In genomic region chr11:65546217-65546958, GRCh38 we compare ENCODE assay signal across 8 cellular contexts. TPM values are rescaled to one million over a fixed set of nuclear protein-coding genes. Genes with fewer than 3 reads are reported as not detected.
A peak's percentile ranks its signal among the peaks of the same experiment; 100 is the strongest.
DNase-seq lines count a peak whose midpoint lies in the region; ATAC-seq and TF ChIP-seq lines count a peak whose summit lies in the region.

No MANE protein-coding gene starts in this region.

- peaks cover 3% of the 10 kb centered on the region for H3K27me3 Mint-ChIP-seq in mesothelial cell of epicardium (ENCODE audit: low read depth)

- DNase-seq in NCI-H2029 treated with DMSO at 0.1 percent for 48 hours (lab: John Stamatoyannopoulos, UW) (peak; percentile 77), cerebellum (ENCODE audit: low spot score) (peak; percentile 90), mesothelial cell of epicardium (ENCODE audit: low spot score in 2 of 2, unreplicated experiment in 2 of 2) (peak; percentile 75 to 87), GM23248 (no peak)
- peak; percentile 93 for DNase-seq in activated CD4-positive, CD25-positive, alpha-beta regulatory T cell treated with anti-CD3 and anti-CD28 coated beads, Interleukin-2, amount 50 U/mL, for 16 hours (ENCODE audit: low read depth, low spot score)
- peak; percentile 99 for DNase-seq in stimulated activated CD8-positive, alpha-beta memory T cell treated with anti-CD3 and anti-CD28 coated beads, Interleukin-7, amount 100 ng/mL, for 1 hour (ENCODE audit: low read depth in 2 of 2)

- H3K9ac ChIP-seq in GM23248: no peak overlapping the region

- in situ Hi-C loops in GM23248 (cut with MboI): no loop called here

- no peak overlapping the region for H3K4me3 ChIP-seq in GM23248

- peaks cover 31% of the 10 kb centered on the region for H3F3A ChIP-seq in GM23248 (ENCODE audit: insufficient read depth)

- no peaks in the 10 kb centered on the region for H3K9me3 ChIP-seq in GM23248 (ENCODE audit: low read depth)

- H3K27me3 ChIP-seq in GM23248 (replicated peaks; ENCODE audit: insufficient read depth): no peaks in the 10 kb centered on the region

- ATAC-seq in GM18498 (IDR thresholded peaks at IDR 0.05; ENCODE audit: unreplicated experiment): peak; percentile 79
- ATAC-seq in HG02852 (IDR thresholded peaks at IDR 0.05; ENCODE audit: unreplicated experiment): peak; percentile 73

- H3K4me3 Mint-ChIP-seq in mesothelial cell of epicardium: peak overlapping the region; percentile 30

- H3K79me2 ChIP-seq in GM23248 (ENCODE audit: insufficient read depth): no peaks in the 10 kb centered on the region

- peaks cover 52% of the 10 kb centered on the region for H3K36me3 Mint-ChIP-seq in mesothelial cell of epicardium

- no peak overlapping the region for H3K27ac ChIP-seq in GM23248

- H3K9me3 Mint-ChIP-seq in mesothelial cell of epicardium: no peaks in the 10 kb centered on the region

- H3K4me1 Mint-ChIP-seq in mesothelial cell of epicardium: peaks cover 24% of the 10 kb centered on the region

- H3K36me3 ChIP-seq in GM23248 (ENCODE audit: low read depth): peaks cover 9% of the 10 kb centered on the region; the same call in 1 of the 2 replicates

- no peak overlapping the region for H3K4me2 ChIP-seq in GM23248 (ENCODE audit: unreplicated experiment)

- TF ChIP-seq CTCF in mesothelial cell of epicardium (IDR thresholded peaks at IDR 0.05; ENCODE audit: unreplicated experiment): no peak

- H3K9me2 ChIP-seq in GM23248 (ENCODE audit: insufficient read depth): no peaks in the 10 kb centered on the region

- peak overlapping the region; percentile 47 for H3K27ac Mint-ChIP-seq in mesothelial cell of epicardium

- no peaks in the 10 kb centered on the region; the same call in 1 of the 2 replicates for H3K4me1 ChIP-seq in GM23248 (ENCODE audit: insufficient read depth)

- WGBS in GM23248 (ENCODE audit: low coverage in 1 of 2, low lambda C conversion rate in 2 of 2, missing lambda C conversion rate in 2 of 2), 2 experiments: 78 to 90% methylated on average over 37 to 64 of the region's 64 CpGs

- no peak overlapping the region for H2AFZ ChIP-seq in GM23248

- no peaks in the 10 kb centered on the region for H4K20me1 ChIP-seq in GM23248 (ENCODE audit: insufficient read depth)

RNA-seq across cellular contexts. Expression of gene LTBP3, which starts 11.8 kb away (rescaled TPM):
- total RNA-seq in cerebellum: 27.9 TPM
- total RNA-seq in mesothelial cell of epicardium: 314 to 333 TPM (median 318 TPM) in 3 replicates
- total RNA-seq in GM23248 (2014; rRNA removed; shearing (Covaris generic)): 98.4 and 112 TPM in 2 replicates
- polyA plus RNA-seq in GM23248 (2016; fragmentation: Nextera tagmentation; extraction: Ambion mirVana): 36.5 and 39.6 TPM in 2 replicates

RNA-seq across cellular contexts. Expression of gene SCYL1, which starts 21.5 kb away (rescaled TPM):
- total RNA-seq in cerebellum (30.7 TPM), mesothelial cell of epicardium (83.4 to 91.1 TPM (median 89.5 TPM) in 3 replicates)
- 115 and 133 TPM in 2 replicates for total RNA-seq in GM23248 (2014; rRNA removed; shearing (Covaris generic))
- 90.7 and 98.6 TPM in 2 replicates for polyA plus RNA-seq in GM23248 (2016; fragmentation: Nextera tagmentation; extraction: Ambion mirVana)

RNA-seq across cellular contexts. Expression of gene ZNRD2, which starts 23.9 kb away (rescaled TPM):
- 14.3 TPM for total RNA-seq in cerebellum
- 23.1 to 27.8 TPM (median 27.4 TPM) in 3 replicates for total RNA-seq in mesothelial cell of epicardium
- total RNA-seq in GM23248 (2014; rRNA removed; shearing (Covaris generic)): 41.9 and 54.5 TPM in 2 replicates
- 69.3 and 74.9 TPM in 2 replicates for polyA plus RNA-seq in GM23248 (2016; fragmentation: Nextera tagmentation; extraction: Ambion mirVana)

RNA-seq across cellular contexts. Expression of gene FAM89B, which starts 25.9 kb away (rescaled TPM):
- total RNA-seq in cerebellum: 24.7 TPM
- 56.7 to 61.5 TPM (median 57.6 TPM) in 3 replicates for total RNA-seq in mesothelial cell of epicardium
- 41.2 and 67.0 TPM in 2 replicates for total RNA-seq in GM23248 (2014; rRNA removed; shearing (Covaris generic))
- polyA plus RNA-seq in GM23248 (2016; fragmentation: Nextera tagmentation; extraction: Ambion mirVana): 73.1 and 76.3 TPM in 2 replicates

RNA-seq across cellular contexts. Expression of gene EHBP1L1, which starts 29.5 kb away (rescaled TPM):
- 11.4 TPM for total RNA-seq in cerebellum
- total RNA-seq in mesothelial cell of epicardium: 30.4 to 35.2 TPM (median 33.8 TPM) in 3 replicates
- total RNA-seq in GM23248 (2014; rRNA removed; shearing (Covaris generic)): 85.5 and 88.5 TPM in 2 replicates
- polyA plus RNA-seq in GM23248 (2016; fragmentation: Nextera tagmentation; extraction: Ambion mirVana): 11.5 and 12.6 TPM in 2 replicates
